1 cellular context compared by ENCODE assay signal in the genomic region with DNA sequence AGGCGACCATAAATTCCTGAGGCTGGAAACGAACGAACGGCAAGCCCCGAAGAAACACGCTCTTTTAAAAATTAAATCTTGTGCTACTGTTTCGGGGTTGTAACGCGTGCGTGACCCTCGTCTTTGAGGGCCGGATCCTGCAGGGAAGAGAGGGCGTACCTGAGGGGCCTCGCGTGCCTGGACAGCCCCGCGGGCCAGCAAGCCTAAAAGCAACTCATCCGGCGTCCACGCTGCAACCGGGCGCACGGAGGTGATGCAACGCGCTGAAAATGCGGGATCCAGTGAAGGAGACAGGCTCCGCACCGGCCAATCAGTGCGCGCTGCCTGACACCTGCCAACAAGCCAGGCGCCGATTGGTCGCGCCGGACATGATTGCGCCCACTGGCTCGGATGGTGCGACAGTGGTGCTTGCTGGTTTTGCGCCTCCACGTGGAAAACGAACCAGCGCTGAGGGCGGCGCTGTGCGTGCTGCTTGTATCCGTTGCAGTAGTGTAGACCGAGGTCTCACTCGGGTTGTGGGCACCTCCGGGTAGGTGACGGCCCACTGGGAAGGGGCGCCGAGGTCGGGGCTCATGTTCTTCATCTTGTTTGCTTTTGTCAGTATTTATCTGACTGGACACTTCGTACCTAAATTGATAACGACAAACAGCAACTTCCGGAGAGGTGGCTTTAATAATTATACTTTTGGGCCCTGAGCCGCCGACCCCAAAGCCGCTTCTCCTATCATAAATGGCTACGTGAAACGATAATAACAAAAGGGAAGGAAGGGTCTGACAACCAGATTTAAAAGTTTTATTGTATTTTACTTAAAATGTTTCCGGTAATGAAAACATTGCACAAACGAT.
A peak's percentile ranks its signal among the peaks of the same experiment; 100 is the strongest.
TF ChIP-seq lines count a peak whose summit lies in the region.

A gene (minus strand): TSS at position 246 of the 845 bp plus-strand sequence. CDS start 4,278 bp downstream, outside the sequence.

TF ChIP-seq in K562, 482 proteins besides CTCF, POLR2A, EP300 and RAD21 (continued from another document and continues in another):
- TF ChIP-seq, protein P1, sequence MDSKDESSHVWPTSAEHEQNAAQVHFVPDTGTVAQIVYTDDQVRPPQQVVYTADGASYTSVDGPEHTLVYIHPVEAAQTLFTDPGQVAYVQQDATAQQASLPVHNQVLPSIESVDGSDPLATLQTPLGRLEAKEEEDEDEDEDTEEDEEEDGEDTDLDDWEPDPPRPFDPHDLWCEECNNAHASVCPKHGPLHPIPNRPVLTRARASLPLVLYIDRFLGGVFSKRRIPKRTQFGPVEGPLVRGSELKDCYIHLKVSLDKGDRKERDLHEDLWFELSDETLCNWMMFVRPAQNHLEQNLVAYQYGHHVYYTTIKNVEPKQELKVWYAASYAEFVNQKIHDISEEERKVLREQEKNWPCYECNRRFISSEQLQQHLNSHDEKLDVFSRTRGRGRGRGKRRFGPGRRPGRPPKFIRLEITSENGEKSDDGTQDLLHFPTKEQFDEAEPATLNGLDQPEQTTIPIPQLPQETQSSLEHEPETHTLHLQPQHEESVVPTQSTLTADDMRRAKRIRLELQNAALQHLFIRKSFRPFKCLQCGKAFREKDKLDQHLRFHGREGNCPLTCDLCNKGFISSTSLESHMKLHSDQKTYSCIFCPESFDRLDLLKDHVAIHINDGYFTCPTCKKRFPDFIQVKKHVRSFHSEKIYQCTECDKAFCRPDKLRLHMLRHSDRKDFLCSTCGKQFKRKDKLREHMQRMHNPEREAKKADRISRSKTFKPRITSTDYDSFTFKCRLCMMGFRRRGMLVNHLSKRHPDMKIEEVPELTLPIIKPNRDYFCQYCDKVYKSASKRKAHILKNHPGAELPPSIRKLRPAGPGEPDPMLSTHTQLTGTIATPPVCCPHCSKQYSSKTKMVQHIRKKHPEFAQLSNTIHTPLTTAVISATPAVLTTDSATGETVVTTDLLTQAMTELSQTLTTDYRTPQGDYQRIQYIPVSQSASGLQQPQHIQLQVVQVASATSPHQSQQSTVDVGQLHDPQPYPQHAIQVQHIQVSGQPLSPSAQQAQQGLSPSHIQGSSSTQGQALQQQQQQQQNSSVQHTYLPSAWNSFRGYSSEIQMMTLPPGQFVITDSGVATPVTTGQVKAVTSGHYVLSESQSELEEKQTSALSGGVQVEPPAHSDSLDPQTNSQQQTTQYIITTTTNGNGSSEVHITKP (IDR thresholded peaks at IDR 0.05; ENCODE audit: partially characterized antibody): no peak
- TF ChIP-seq, protein P2, sequence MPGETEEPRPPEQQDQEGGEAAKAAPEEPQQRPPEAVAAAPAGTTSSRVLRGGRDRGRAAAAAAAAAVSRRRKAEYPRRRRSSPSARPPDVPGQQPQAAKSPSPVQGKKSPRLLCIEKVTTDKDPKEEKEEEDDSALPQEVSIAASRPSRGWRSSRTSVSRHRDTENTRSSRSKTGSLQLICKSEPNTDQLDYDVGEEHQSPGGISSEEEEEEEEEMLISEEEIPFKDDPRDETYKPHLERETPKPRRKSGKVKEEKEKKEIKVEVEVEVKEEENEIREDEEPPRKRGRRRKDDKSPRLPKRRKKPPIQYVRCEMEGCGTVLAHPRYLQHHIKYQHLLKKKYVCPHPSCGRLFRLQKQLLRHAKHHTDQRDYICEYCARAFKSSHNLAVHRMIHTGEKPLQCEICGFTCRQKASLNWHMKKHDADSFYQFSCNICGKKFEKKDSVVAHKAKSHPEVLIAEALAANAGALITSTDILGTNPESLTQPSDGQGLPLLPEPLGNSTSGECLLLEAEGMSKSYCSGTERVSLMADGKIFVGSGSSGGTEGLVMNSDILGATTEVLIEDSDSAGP (CRISPR knock-in tag; IDR thresholded peaks at IDR 0.05): no peak; the same call in 1 of the 2 replicates
- no peak for TF ChIP-seq HNRNPK (IDR thresholded peaks at IDR 0.05; ENCODE audit: low read depth, low read length, poor library complexity, severe bottlenecking)
- TF ChIP-seq, protein P3, sequence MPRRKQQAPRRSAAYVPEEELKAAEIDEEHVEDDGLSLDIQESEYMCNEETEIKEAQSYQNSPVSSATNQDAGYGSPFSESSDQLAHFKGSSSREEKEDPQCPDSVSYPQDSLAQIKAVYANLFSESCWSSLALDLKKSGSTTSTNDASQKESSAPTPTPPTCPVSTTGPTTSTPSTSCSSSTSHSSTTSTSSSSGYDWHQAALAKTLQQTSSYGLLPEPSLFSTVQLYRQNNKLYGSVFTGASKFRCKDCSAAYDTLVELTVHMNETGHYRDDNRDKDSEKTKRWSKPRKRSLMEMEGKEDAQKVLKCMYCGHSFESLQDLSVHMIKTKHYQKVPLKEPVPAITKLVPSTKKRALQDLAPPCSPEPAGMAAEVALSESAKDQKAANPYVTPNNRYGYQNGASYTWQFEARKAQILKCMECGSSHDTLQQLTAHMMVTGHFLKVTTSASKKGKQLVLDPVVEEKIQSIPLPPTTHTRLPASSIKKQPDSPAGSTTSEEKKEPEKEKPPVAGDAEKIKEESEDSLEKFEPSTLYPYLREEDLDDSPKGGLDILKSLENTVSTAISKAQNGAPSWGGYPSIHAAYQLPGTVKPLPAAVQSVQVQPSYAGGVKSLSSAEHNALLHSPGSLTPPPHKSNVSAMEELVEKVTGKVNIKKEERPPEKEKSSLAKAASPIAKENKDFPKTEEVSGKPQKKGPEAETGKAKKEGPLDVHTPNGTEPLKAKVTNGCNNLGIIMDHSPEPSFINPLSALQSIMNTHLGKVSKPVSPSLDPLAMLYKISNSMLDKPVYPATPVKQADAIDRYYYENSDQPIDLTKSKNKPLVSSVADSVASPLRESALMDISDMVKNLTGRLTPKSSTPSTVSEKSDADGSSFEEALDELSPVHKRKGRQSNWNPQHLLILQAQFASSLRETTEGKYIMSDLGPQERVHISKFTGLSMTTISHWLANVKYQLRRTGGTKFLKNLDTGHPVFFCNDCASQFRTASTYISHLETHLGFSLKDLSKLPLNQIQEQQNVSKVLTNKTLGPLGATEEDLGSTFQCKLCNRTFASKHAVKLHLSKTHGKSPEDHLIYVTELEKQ (CRISPR knock-in tag; IDR thresholded peaks at IDR 0.05): no peak
- no peak for TF ChIP-seq CHD4 (IDR thresholded peaks at IDR 0.05; ENCODE audit: insufficient read depth, insufficient replicate concordance, low read depth, low read length, poor library complexity, severe bottlenecking)
- TF ChIP-seq HDAC6 (IDR thresholded peaks at IDR 0.05; ENCODE audit: low read depth, low read length): no peak
- TF ChIP-seq, protein P4, sequence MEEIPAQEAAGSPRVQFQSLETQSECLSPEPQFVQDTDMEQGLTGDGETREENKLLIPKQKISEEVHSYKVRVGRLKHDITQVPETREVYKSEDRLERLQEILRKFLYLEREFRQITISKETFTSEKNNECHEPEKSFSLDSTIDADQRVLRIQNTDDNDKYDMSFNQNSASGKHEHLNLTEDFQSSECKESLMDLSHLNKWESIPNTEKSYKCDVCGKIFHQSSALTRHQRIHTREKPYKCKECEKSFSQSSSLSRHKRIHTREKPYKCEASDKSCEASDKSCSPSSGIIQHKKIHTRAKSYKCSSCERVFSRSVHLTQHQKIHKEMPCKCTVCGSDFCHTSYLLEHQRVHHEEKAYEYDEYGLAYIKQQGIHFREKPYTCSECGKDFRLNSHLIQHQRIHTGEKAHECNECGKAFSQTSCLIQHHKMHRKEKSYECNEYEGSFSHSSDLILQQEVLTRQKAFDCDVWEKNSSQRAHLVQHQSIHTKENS (CRISPR knock-in tag; IDR thresholded peaks at IDR 0.05): no peak
- no peak for TF ChIP-seq NFIX (CRISPR knock-in tag; IDR thresholded peaks at IDR 0.05; ENCODE audit: low read depth)
- TF ChIP-seq NFXL1 (CRISPR knock-in tag; IDR thresholded peaks at IDR 0.05): no peak
- TF ChIP-seq, protein P5, sequence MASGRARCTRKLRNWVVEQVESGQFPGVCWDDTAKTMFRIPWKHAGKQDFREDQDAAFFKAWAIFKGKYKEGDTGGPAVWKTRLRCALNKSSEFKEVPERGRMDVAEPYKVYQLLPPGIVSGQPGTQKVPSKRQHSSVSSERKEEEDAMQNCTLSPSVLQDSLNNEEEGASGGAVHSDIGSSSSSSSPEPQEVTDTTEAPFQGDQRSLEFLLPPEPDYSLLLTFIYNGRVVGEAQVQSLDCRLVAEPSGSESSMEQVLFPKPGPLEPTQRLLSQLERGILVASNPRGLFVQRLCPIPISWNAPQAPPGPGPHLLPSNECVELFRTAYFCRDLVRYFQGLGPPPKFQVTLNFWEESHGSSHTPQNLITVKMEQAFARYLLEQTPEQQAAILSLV (tag; IDR thresholded peaks at IDR 0.05): peak; percentile 94
- TF ChIP-seq, protein P6, sequence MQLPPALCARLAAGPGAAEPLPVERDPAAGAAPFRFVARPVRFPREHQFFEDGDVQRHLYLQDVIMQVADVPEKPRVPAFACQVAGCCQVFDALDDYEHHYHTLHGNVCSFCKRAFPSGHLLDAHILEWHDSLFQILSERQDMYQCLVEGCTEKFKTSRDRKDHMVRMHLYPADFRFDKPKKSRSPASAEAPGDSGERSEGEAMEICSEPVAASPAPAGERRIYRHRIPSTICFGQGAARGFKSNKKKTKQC (CRISPR knock-in tag; IDR thresholded peaks at IDR 0.05): peak; percentile 69
- TF ChIP-seq, protein P7, sequence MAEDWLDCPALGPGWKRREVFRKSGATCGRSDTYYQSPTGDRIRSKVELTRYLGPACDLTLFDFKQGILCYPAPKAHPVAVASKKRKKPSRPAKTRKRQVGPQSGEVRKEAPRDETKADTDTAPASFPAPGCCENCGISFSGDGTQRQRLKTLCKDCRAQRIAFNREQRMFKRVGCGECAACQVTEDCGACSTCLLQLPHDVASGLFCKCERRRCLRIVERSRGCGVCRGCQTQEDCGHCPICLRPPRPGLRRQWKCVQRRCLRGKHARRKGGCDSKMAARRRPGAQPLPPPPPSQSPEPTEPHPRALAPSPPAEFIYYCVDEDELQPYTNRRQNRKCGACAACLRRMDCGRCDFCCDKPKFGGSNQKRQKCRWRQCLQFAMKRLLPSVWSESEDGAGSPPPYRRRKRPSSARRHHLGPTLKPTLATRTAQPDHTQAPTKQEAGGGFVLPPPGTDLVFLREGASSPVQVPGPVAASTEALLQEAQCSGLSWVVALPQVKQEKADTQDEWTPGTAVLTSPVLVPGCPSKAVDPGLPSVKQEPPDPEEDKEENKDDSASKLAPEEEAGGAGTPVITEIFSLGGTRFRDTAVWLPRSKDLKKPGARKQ (CRISPR knock-in tag; IDR thresholded peaks at IDR 0.05): no peak
- TF ChIP-seq, protein P8, sequence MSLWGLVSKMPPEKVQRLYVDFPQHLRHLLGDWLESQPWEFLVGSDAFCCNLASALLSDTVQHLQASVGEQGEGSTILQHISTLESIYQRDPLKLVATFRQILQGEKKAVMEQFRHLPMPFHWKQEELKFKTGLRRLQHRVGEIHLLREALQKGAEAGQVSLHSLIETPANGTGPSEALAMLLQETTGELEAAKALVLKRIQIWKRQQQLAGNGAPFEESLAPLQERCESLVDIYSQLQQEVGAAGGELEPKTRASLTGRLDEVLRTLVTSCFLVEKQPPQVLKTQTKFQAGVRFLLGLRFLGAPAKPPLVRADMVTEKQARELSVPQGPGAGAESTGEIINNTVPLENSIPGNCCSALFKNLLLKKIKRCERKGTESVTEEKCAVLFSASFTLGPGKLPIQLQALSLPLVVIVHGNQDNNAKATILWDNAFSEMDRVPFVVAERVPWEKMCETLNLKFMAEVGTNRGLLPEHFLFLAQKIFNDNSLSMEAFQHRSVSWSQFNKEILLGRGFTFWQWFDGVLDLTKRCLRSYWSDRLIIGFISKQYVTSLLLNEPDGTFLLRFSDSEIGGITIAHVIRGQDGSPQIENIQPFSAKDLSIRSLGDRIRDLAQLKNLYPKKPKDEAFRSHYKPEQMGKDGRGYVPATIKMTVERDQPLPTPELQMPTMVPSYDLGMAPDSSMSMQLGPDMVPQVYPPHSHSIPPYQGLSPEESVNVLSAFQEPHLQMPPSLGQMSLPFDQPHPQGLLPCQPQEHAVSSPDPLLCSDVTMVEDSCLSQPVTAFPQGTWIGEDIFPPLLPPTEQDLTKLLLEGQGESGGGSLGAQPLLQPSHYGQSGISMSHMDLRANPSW (CRISPR knock-in tag; IDR thresholded peaks at IDR 0.05): no peak
- TF ChIP-seq SREBF2 (CRISPR knock-in tag; IDR thresholded peaks at IDR 0.05): no peak
- 0 out of 3 replicates have a peak, but pooled peaks of 1 of the 2 experiments have one; percentile 22 for TF ChIP-seq CBX3 (IDR thresholded peaks at IDR 0.05; ENCODE audit: borderline replicate concordance in 1 of 2, low read length in 2 of 2)
- TF ChIP-seq U2AF2 (optimal IDR thresholded peaks at IDR 0.05; ENCODE audit: low read depth, low read length): no peak
- peak; percentile 66; the same call in 1 of the 2 replicates for TF ChIP-seq CBX1 (IDR thresholded peaks at IDR 0.05; ENCODE audit: low read depth)
- TF ChIP-seq, protein P9, sequence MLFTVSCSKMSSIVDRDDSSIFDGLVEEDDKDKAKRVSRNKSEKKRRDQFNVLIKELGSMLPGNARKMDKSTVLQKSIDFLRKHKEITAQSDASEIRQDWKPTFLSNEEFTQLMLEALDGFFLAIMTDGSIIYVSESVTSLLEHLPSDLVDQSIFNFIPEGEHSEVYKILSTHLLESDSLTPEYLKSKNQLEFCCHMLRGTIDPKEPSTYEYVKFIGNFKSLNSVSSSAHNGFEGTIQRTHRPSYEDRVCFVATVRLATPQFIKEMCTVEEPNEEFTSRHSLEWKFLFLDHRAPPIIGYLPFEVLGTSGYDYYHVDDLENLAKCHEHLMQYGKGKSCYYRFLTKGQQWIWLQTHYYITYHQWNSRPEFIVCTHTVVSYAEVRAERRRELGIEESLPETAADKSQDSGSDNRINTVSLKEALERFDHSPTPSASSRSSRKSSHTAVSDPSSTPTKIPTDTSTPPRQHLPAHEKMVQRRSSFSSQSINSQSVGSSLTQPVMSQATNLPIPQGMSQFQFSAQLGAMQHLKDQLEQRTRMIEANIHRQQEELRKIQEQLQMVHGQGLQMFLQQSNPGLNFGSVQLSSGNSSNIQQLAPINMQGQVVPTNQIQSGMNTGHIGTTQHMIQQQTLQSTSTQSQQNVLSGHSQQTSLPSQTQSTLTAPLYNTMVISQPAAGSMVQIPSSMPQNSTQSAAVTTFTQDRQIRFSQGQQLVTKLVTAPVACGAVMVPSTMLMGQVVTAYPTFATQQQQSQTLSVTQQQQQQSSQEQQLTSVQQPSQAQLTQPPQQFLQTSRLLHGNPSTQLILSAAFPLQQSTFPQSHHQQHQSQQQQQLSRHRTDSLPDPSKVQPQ (CRISPR knock-in tag; IDR thresholded peaks at IDR 0.05; ENCODE audit: borderline replicate concordance): no peak
- TF ChIP-seq ZNF121 (CRISPR knock-in tag; conservative IDR thresholded peaks at IDR 0.05): no peak
- TF ChIP-seq ZNF165 (CRISPR knock-in tag; IDR thresholded peaks at IDR 0.05; ENCODE audit: borderline replicate concordance): no peak
- no peak for TF ChIP-seq KLF16 (IDR thresholded peaks at IDR 0.05)
- TF ChIP-seq SPI1 (IDR thresholded peaks at IDR 0.05; ENCODE audit: borderline replicate concordance, low read depth, low read length): no peak
